ENCODE assay signal across 9 cellular contexts in the genomic region with DNA sequence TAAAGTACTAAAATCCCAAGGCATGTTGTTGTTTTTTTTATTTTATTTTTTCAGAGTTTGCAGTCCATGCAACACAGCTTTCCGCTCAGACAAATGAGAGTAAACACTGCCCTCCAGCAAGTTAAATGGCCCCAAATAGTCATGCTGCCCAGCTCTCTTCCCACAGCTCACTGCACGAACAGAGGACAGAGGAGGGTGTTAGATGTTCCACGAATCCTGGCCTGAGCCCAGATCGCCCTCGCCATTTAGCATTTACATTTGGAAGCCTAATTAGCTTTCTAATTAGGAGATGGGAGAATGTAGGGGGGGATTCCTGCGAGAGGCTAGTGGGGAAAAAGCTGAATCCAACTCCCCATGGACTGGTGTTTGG. TPM values are rescaled to one million over a fixed set of nuclear protein-coding genes. Genes with fewer than 3 reads are reported as not detected.
DNase-seq lines count a peak whose midpoint lies in the region; ATAC-seq and TF ChIP-seq lines count a peak whose summit lies in the region.
"Had no signal": no experiment of that assay in that cellular context is flagged by ENCODE, and none has a peak within 500 bp of the region (broad histone marks: within the 10 kb centered on the region; RNA-seq: fewer than 3 reads in every experiment).

No MANE protein-coding gene starts in this region.

- peaks cover 12% of the 10 kb centered on the region for H3K4me1 ChIP-seq in iPS-15b (ENCODE audit: control insufficient read depth, insufficient read depth, low read length)
- peaks cover 4 to 26% of the 10 kb centered on the region in 2 donors for H3K4me1 ChIP-seq in thoracic aorta (ENCODE audit: control insufficient read depth in 1 of 2, low read depth in 2 of 2)
- peaks cover 6 to 12% of the 10 kb centered on the region in 2 experiments for H3K4me1 ChIP-seq in trophoblast cell (ENCODE audit: control insufficient read depth in 1 of 2, insufficient read depth in 2 of 2, low read length in 2 of 2)

- no peak overlapping the region for H4K12ac ChIP-seq in trophoblast cell (ENCODE audit: low read depth, low read length)

- H3K4me2 ChIP-seq in trophoblast cell (ENCODE audit: low read length) = no peak overlapping the region

- H3K79me1 ChIP-seq in trophoblast cell (ENCODE audit: low read length) = no peaks in the 10 kb centered on the region

- no peaks in the 10 kb centered on the region for H3K79me2 ChIP-seq in trophoblast cell (ENCODE audit: control insufficient read depth, insufficient read depth, low read length, poor library complexity)

- H3K23ac ChIP-seq in trophoblast cell (ENCODE audit: low read length) = no peak overlapping the region

- H3K9me3 ChIP-seq in iPS-15b (ENCODE audit: control insufficient read depth, insufficient read depth, low read length) = no peaks in the 10 kb centered on the region
- H3K9me3 ChIP-seq in thoracic aorta = no peaks in the 10 kb centered on the region
- H3K9me3 ChIP-seq in trophoblast cell (ENCODE audit: insufficient read depth, low read depth, low read length) = peaks cover 4% of the 10 kb centered on the region

- H3K27ac ChIP-seq in thoracic aorta = no peak overlapping the region
- no peak overlapping the region for H3K27ac ChIP-seq in trophoblast cell (ENCODE audit: low read depth, low read length)

- H3K4me3 ChIP-seq in iPS-15b (ENCODE audit: low read depth, low read length) (peak overlapping the region; percentile 60), thoracic aorta (peak overlapping the region; percentile 85), trophoblast cell (ENCODE audit: low read depth, low read length) (no peak overlapping the region)

- no peak for DNase-seq in activated T-cell treated with anti-CD3 and anti-CD28 coated beads, Interleukin-2, amount 50 U/mL, for 4 hours
- DNase-seq in activated T-cell treated with anti-CD3 and anti-CD28 coated beads, Interleukin-2, amount 50 U/mL, for 48 hours = no peak
- DNase-seq in thoracic aorta (ENCODE audit: low spot score) = no peak
- no peak for DNase-seq in trophoblast cell
- DNase-seq in NCI-H774 (lab: John Stamatoyannopoulos, UW) = no peak
- no peak for DNase-seq in D341Med (ENCODE audit: low spot score)
- DNase-seq: Calu3 had no signal

- H3K18ac ChIP-seq in trophoblast cell (ENCODE audit: low read length) = no peak overlapping the region

- H2BK120ac ChIP-seq in trophoblast cell (ENCODE audit: insufficient read depth, low read length, poor library complexity) = no peak overlapping the region

- peak overlapping the region; percentile 81 for H3K4me3 Mint-ChIP-seq in activated T-cell treated with anti-CD3 and anti-CD28 coated beads, Interleukin-2, amount 50 U/mL, for 4 hours
- peak overlapping the region; percentile 93 for H3K4me3 Mint-ChIP-seq in activated T-helper 17 cell treated with anti-CD3 and anti-CD28 coated beads, Interleukin-2, amount 50 U/mL, for 72 hours

- H2AK5ac ChIP-seq in trophoblast cell (ENCODE audit: low read length) = no peak overlapping the region

- H2BK5ac ChIP-seq in trophoblast cell (ENCODE audit: low read depth, low read length, poor library complexity) = no peak overlapping the region

- H3K9ac ChIP-seq in iPS-15b (ENCODE audit: low read depth, low read length) (no peak overlapping the region), trophoblast cell (ENCODE audit: low read length) (no peak overlapping the region)

- no peak overlapping the region for H4K91ac ChIP-seq in trophoblast cell (ENCODE audit: low read depth, low read length)

- no peaks in the 10 kb centered on the region for H3K9me3 Mint-ChIP-seq in activated T-cell treated with anti-CD3 and anti-CD28 coated beads, Interleukin-2, amount 50 U/mL, for 4 hours
- H3K9me3 Mint-ChIP-seq in activated T-helper 17 cell treated with anti-CD3 and anti-CD28 coated beads, Interleukin-2, amount 50 U/mL, for 72 hours = no peaks in the 10 kb centered on the region

- H3K36me3 ChIP-seq in iPS-15b (ENCODE audit: control insufficient read depth, insufficient read depth, low read length) = no peaks in the 10 kb centered on the region
- H3K36me3 ChIP-seq in thoracic aorta = no peaks in the 10 kb centered on the region
- no peaks in the 10 kb centered on the region for H3K36me3 ChIP-seq in trophoblast cell (ENCODE audit: control insufficient read depth in 1 of 2, insufficient read depth in 2 of 2, low read length in 2 of 2)

- WGBS in trophoblast cell (ENCODE audit: extremely low coverage, insufficient coverage, insufficient read length) = no CpG with 5 or more reads among the region's 6 CpGs

- H3K14ac ChIP-seq in trophoblast cell (ENCODE audit: low read length) = no peak overlapping the region

- H3K36me3 Mint-ChIP-seq in activated T-cell treated with anti-CD3 and anti-CD28 coated beads, Interleukin-2, amount 50 U/mL, for 4 hours (ENCODE audit: insufficient read depth) = no peaks in the 10 kb centered on the region
- peaks cover 14% of the 10 kb centered on the region for H3K36me3 Mint-ChIP-seq in activated T-helper 17 cell treated with anti-CD3 and anti-CD28 coated beads, Interleukin-2, amount 50 U/mL, for 72 hours (ENCODE audit: low read depth)

- peak overlapping the region; percentile 92 for H3K27ac Mint-ChIP-seq in activated T-helper 17 cell treated with anti-CD3 and anti-CD28 coated beads, Interleukin-2, amount 50 U/mL, for 72 hours

- H3K27me3 Mint-ChIP-seq in activated T-cell treated with anti-CD3 and anti-CD28 coated beads, Interleukin-2, amount 50 U/mL, for 4 hours (ENCODE audit: low read depth) = peaks cover 14% of the 10 kb centered on the region
- peaks cover 6% of the 10 kb centered on the region for H3K27me3 Mint-ChIP-seq in activated T-helper 17 cell treated with anti-CD3 and anti-CD28 coated beads, Interleukin-2, amount 50 U/mL, for 72 hours

- H3K4me1 Mint-ChIP-seq in activated T-cell treated with anti-CD3 and anti-CD28 coated beads, Interleukin-2, amount 50 U/mL, for 4 hours (ENCODE audit: low read depth) = peaks cover 22% of the 10 kb centered on the region
- H3K4me1 Mint-ChIP-seq in activated T-helper 17 cell treated with anti-CD3 and anti-CD28 coated beads, Interleukin-2, amount 50 U/mL, for 72 hours = peaks cover 5% of the 10 kb centered on the region

- no peak overlapping the region for H2AFZ ChIP-seq in trophoblast cell (ENCODE audit: insufficient read depth, low read length, poor library complexity)

- H3K27me3 ChIP-seq in iPS-15b (ENCODE audit: control insufficient read depth, insufficient read depth, low read length) (peaks cover 42% of the 10 kb centered on the region), thoracic aorta (replicated peaks; ENCODE audit: insufficient read depth) (no peaks in the 10 kb centered on the region), trophoblast cell (ENCODE audit: insufficient read depth, low read length) (peaks cover 22% of the 10 kb centered on the region)

- H4K8ac ChIP-seq in trophoblast cell (ENCODE audit: low read depth, low read length) = no peak overlapping the region

- no peak for TF ChIP-seq CTCF in thoracic aorta (IDR thresholded peaks at IDR 0.05)

- no peak overlapping the region for H3K4ac ChIP-seq in trophoblast cell (ENCODE audit: low read depth, low read length)

- ATAC-seq in activated T-cell treated with anti-CD3 and anti-CD28 coated beads, Interleukin-2, amount 50 U/mL, for 4 hours = no peak
- ATAC-seq in activated T-helper 17 cell treated with anti-CD3 and anti-CD28 coated beads, Interleukin-2, amount 50 U/mL, for 72 hours (replicated peaks) = no peak
- no peak for ATAC-seq in thoracic aorta (ENCODE audit: insufficient number of reproducible peaks, low FRiP score, low read depth)

- H2BK12ac ChIP-seq in trophoblast cell (ENCODE audit: low read length) = no peak overlapping the region

RNA-seq across cellular contexts. Expression of a gene that starts 1.9 kb away (rescaled TPM):
- 1 to 10 TPM in 1 of 3 donors, under 1 TPM in 2; 0.58 to 1.0 (median 0.65) TPM for total RNA-seq in activated T-cell treated with anti-CD3 and anti-CD28 coated beads, Interleukin-2, amount 50 U/mL, for 4 hours
- total RNA-seq in activated T-helper 17 cell treated with anti-CD3 and anti-CD28 coated beads, Interleukin-2, amount 50 U/mL, for 72 hours = 1 to 10 TPM; 1.7 to 4.3 TPM
- total RNA-seq in thoracic aorta = under 1 TPM in 1 of 2 donors, not detected in 1; 0.85 TPM
- polyA plus RNA-seq in trophoblast cell (2013) = 0.11 TPM in 2 replicates
